8 cellular contexts compared by ENCODE assay signal in genomic region chr11:68040957-68041591, GRCh38. TPM values are rescaled to one million over a fixed set of nuclear protein-coding genes. Genes with fewer than 3 reads are reported as not detected.
DNase-seq lines count a peak whose midpoint lies in the region; ATAC-seq, FAIRE-seq and TF ChIP-seq lines count a peak whose summit lies in the region.

No MANE protein-coding gene starts in this region.

- CTCF ChIA-PET in T-cell (lab: Charles Lee), result no interaction called here

- H3K4me2 ChIP-seq in GM23248 (ENCODE audit: unreplicated experiment), result peak overlapping the region; percentile 89

- H3K4me1 Mint-ChIP-seq in T-cell, result peaks cover 21 to 32% (median 21%) of the 10 kb centered on the region in 3 donors

- H3K36me3 ChIP-seq in GM23248 (ENCODE audit: low read depth) (no peaks in the 10 kb centered on the region), small intestine (ENCODE audit: control insufficient read depth in 2 of 2, insufficient read depth in 2 of 2, low read length in 2 of 2) (peaks cover 5 to 8% of the 10 kb centered on the region in 2 donors)

- H3K27ac ChIP-seq in GM23248, result peak overlapping the region; percentile 56
- H3K27ac ChIP-seq in small intestine (ENCODE audit: low read depth in 1 of 2, low read length in 1 of 2), result peak overlapping the region; percentile 93 to 95

- FAIRE-seq in small intestine (lab: Jason Lieb, UNC), result no peak

- no peaks in the 10 kb centered on the region for H3K9me3 Mint-ChIP-seq in T-cell

- no peak for TF ChIP-seq CTCF in fibroblast of villous mesenchyme (IDR thresholded peaks at IDR 0.05; ENCODE audit: insufficient read depth, low read depth, low read length)

- H3F3A ChIP-seq in GM23248 (ENCODE audit: insufficient read depth), result no peaks in the 10 kb centered on the region

- H3K27me3 ChIP-seq in GM23248 (replicated peaks; ENCODE audit: insufficient read depth), result no peaks in the 10 kb centered on the region
- H3K27me3 ChIP-seq in small intestine (ENCODE audit: control insufficient read depth in 2 of 2, insufficient read depth in 2 of 2, low read length in 2 of 2), result no peaks in the 10 kb centered on the region

- peaks cover 51% of the 10 kb centered on the region for H3K79me2 ChIP-seq in GM23248 (ENCODE audit: insufficient read depth)

- H3K27ac Mint-ChIP-seq in T-cell, result peak overlapping the region; percentile 91 to 94

- H3K9me3 ChIP-seq in GM23248 (ENCODE audit: low read depth) (no peaks in the 10 kb centered on the region), small intestine (ENCODE audit: control insufficient read depth, low read depth) (no peaks in the 10 kb centered on the region)

- peaks cover 9% of the 10 kb centered on the region; the same call in 1 of the 2 replicates for H3K4me1 ChIP-seq in GM23248 (ENCODE audit: insufficient read depth)
- H3K4me1 ChIP-seq in small intestine (ENCODE audit: control insufficient read depth in 2 of 2, insufficient read depth in 1 of 2, low read depth in 1 of 2, low read length in 1 of 2), result peaks cover 4 to 5% of the 10 kb centered on the region in 2 donors

- H3K4me3 Mint-ChIP-seq in T-cell, result peak overlapping the region; percentile 84 to 93 (median 89)

- H2AFZ ChIP-seq in GM23248, result peak overlapping the region; percentile 63

- H3K4me3 ChIP-seq in GM23248, result peak overlapping the region; percentile 92
- peak overlapping the region; percentile 85 for H3K4me3 ChIP-seq in fibroblast of villous mesenchyme (ENCODE audit: low read depth, low read length)
- H3K4me3 ChIP-seq in small intestine (ENCODE audit: low read depth in 1 of 2, low read length in 2 of 2), result peak overlapping the region; percentile 81 to 84

- ATAC-seq in T-cell (replicated peaks in 1 of 4) (no peak), GM21825 (IDR thresholded peaks at IDR 0.05; ENCODE audit: unreplicated experiment) (no peak)

- no peak for DNase-seq in GM23248
- no peak for DNase-seq in T-cell
- DNase-seq in fibroblast of villous mesenchyme (ENCODE audit: low read depth), result no peak
- DNase-seq in small intestine, result no peak
- DNase-seq in kidney glomerular epithelial cell (lab: John Stamatoyannopoulos, UW), result no peak
- DNase-seq in foreskin melanocyte, result no peak
- DNase-seq in NCI-H1694 treated with DMSO at 0.1 percent for 48 hours (lab: John Stamatoyannopoulos, UW), result no peak

- H3K9ac ChIP-seq in GM23248, result peak overlapping the region; percentile 90

- in situ Hi-C loops in GM23248 (cut with MboI), result no loop called here

- no peaks in the 10 kb centered on the region for H3K27me3 Mint-ChIP-seq in T-cell

- H4K20me1 ChIP-seq in GM23248 (ENCODE audit: insufficient read depth), result no peaks in the 10 kb centered on the region

- POLR2A ChIA-PET in T-cell (lab: Charles Lee), result interaction anchor here in 1 of 2 donors (0.6 kb wide), 1 partner anchor 50 kb away, joined by 4 read pairs; no protein-coding TSS in a partner anchor

- no peaks in the 10 kb centered on the region for H3K36me3 Mint-ChIP-seq in T-cell

- 71 to 72% methylated on average over 19 to 22 of the region's 23 CpGs for WGBS in GM23248 (ENCODE audit: low coverage in 1 of 2, low lambda C conversion rate in 2 of 2, missing lambda C conversion rate in 2 of 2), 2 experiments
- WGBS in small intestine, 3 donors, result 68 to 75% (median 73%) methylated on average over 21 to 23 of the region's 23 CpGs

- no peaks in the 10 kb centered on the region for H3K9me2 ChIP-seq in GM23248 (ENCODE audit: insufficient read depth)

RNA-seq across cellular contexts. Expression of gene TCIRG1, which starts 2.2 kb away (rescaled TPM):
- total RNA-seq in GM23248 (2014; rRNA removed; shearing (Covaris generic)), result 118 and 146 TPM in 2 replicates
- polyA plus RNA-seq in GM23248 (2016; fragmentation: Nextera tagmentation; extraction: Ambion mirVana), result 65.8 and 75.9 TPM in 2 replicates
- 100 to 1,000 TPM; 184 to 292 (median 246) TPM for total RNA-seq in T-cell
- 134 and 152 TPM in 2 replicates for total RNA-seq in fibroblast of villous mesenchyme
- polyA plus RNA-seq in small intestine, result 100 to 1,000 TPM; 205 to 437 (median 365) TPM

RNA-seq across cellular contexts. Expression of gene NDUFS8, which starts 10.6 kb away (rescaled TPM):
- 114 and 117 TPM in 2 replicates for total RNA-seq in GM23248 (2014; rRNA removed; shearing (Covaris generic))
- polyA plus RNA-seq in GM23248 (2016; fragmentation: Nextera tagmentation; extraction: Ambion mirVana) (219 and 230 TPM in 2 replicates), small intestine (100 to 1,000 TPM; 203 to 290 (median 204) TPM)
- total RNA-seq in T-cell (100 to 1,000 TPM in 2 of 5 donors, 10 to 100 TPM in 3; 76.9 to 102 (median 91.1) TPM), fibroblast of villous mesenchyme (85.9 and 128 TPM in 2 replicates)

RNA-seq across cellular contexts. Expression of gene ALDH3B1, which starts 30.9 kb away (rescaled TPM):
- total RNA-seq in GM23248 (2014; rRNA removed; shearing (Covaris generic)), result 63.9 and 70.7 TPM in 2 replicates
- polyA plus RNA-seq in GM23248 (2016; fragmentation: Nextera tagmentation; extraction: Ambion mirVana) (42.7 and 43.4 TPM in 2 replicates), small intestine (10 to 100 TPM; 14.4 to 25.1 (median 18.1) TPM)
- total RNA-seq in T-cell (under 1 TPM; 0.20 to 0.53 (median 0.25) TPM), fibroblast of villous mesenchyme (20.7 and 27.1 TPM in 2 replicates)

RNA-seq across cellular contexts. Expression of gene UNC93B1, which starts 37.2 kb away (rescaled TPM):
- 37.7 and 41.1 TPM in 2 replicates for total RNA-seq in GM23248 (2014; rRNA removed; shearing (Covaris generic))
- polyA plus RNA-seq in GM23248 (2016; fragmentation: Nextera tagmentation; extraction: Ambion mirVana) (20.9 and 24.6 TPM in 2 replicates), small intestine (10 to 100 TPM; 37.9 to 82.1 (median 45.0) TPM)
- total RNA-seq in T-cell (10 to 100 TPM; 16.7 to 38.6 (median 27.8) TPM), fibroblast of villous mesenchyme (14.7 and 17.7 TPM in 2 replicates)

Comparison
In these comparisons a context has a peak if more than half of its experiments do, and no peak if none do; other contexts are left out.
1. RNA of gene ALDH3B1, which starts 30.9 kb away (total RNA-seq): 63.9 to 70.7 TPM in GM23248 and 20.7 to 27.1 TPM in fibroblast of villous mesenchyme; 0.20 to 0.53 TPM in T-cell; every median in the first group is over 10 times any median in the second.
2. Peak in every context shown above with its lines, with median percentiles within 50 percentile points of each other: H3K4me3 ChIP-seq.